Comparison of ENCODE assay signal across 20 cellular contexts in the genomic region with DNA sequence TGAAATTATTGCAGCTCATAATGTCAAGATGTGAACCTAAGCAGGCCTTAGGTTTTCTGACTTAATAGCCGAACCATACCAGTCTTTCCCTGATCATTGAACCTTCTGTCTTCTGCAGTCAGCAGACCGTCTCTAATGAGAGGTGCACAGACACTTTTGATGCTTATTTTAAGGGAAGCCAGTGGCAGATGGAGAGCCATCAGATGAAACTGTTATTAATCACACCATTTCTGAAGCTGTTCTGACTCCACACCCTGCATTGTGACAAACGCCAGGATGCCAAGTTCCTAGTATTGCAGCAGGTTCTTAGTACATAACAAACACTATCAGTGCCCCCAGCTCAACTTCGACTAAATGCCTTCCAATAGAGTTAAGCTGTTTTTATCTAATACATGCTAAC. TPM values are rescaled to one million over a fixed set of nuclear protein-coding genes. Genes with fewer than 3 reads are reported as not detected.
DNase-seq lines count a peak whose midpoint lies in the region; ATAC-seq and TF ChIP-seq lines count a peak whose summit lies in the region.
"Had no signal": no experiment of that assay in that cellular context is flagged by ENCODE, and none has a peak within 500 bp of the region (broad histone marks: within the 10 kb centered on the region; RNA-seq: fewer than 3 reads in every experiment).

No MANE protein-coding gene starts in this region.

- DNase-seq in activated CD4-positive, alpha-beta T cell treated with anti-CD3 and anti-CD28 coated beads, Interleukin-2, amount 10 ng/mL, durations not matched to agents 24 days and 14 days = no peak
- DNase-seq in activated CD4-positive, alpha-beta T cell treated with anti-CD3 and anti-CD28 coated beads, Interleukin-2, amount 50 U/mL, for 4 hours = no peak
- DNase-seq in NCI-H446 (lab: John Stamatoyannopoulos, UW) (peak; percentile 26 to 74), gastrocnemius medialis (no peak), OCI-M1 (lab: John Stamatoyannopoulos, UW) (no peak), inferior parietal cortex (ENCODE audit: extremely low spot score) (no peak), midbrain (lab: John Stamatoyannopoulos, UW) (no peak)
- DNase-seq: activated CD4-positive, alpha-beta T cell treated with anti-CD3 and anti-CD28 coated beads, Interleukin-2, amount 50 U/mL, for 1 hour; foreskin keratinocyte; NCI-H1092 treated with DMSO at 0.1 percent for 48 hours; NCI-H2171 treated with DMSO at 0.1 percent for 48 hours; pancreas; SIG-M5; spleen; T1000 had no signal

- peak overlapping the region; percentile 69 to 78 (median 74) for H3K27ac ChIP-seq in gastroesophageal sphincter
- peak overlapping the region; percentile 4 to 75 (median 36) for H3K27ac ChIP-seq in gastrocnemius medialis
- H3K27ac ChIP-seq: foreskin keratinocyte, HL-60, pancreas had no signal

- H3K27me3 Mint-ChIP-seq in activated CD4-positive, alpha-beta T cell treated with anti-CD3 and anti-CD28 coated beads, Interleukin-2, amount 10 ng/mL, durations not matched to agents 24 days and 14 days = no peaks in the 10 kb centered on the region

- H3K4me1 ChIP-seq in gastroesophageal sphincter = peaks cover 55 to 92% (median 58%) of the 10 kb centered on the region in 3 donors
- peaks cover 71 to 86% of the 10 kb centered on the region in 2 donors for H3K4me1 ChIP-seq in gastrocnemius medialis
- H3K4me1 ChIP-seq: foreskin keratinocyte had no signal

- no peaks in the 10 kb centered on the region for H3K9me3 Mint-ChIP-seq in activated CD4-positive, alpha-beta T cell treated with anti-CD3 and anti-CD28 coated beads, Interleukin-2, amount 10 ng/mL, durations not matched to agents 24 days and 14 days

- peak overlapping the region; percentile 5 for H3K27ac Mint-ChIP-seq in activated CD4-positive, alpha-beta T cell treated with anti-CD3 and anti-CD28 coated beads, Interleukin-2, amount 10 ng/mL, durations not matched to agents 24 days and 14 days

- TF ChIP-seq EP300 in gastroesophageal sphincter (IDR thresholded peaks at IDR 0.05) = no peak

- H3K36me3 Mint-ChIP-seq in activated CD4-positive, alpha-beta T cell treated with anti-CD3 and anti-CD28 coated beads, Interleukin-2, amount 10 ng/mL, durations not matched to agents 24 days and 14 days (ENCODE audit: low read depth) = peaks cover 9% of the 10 kb centered on the region

- no peak overlapping the region for H3K4me3 ChIP-seq in gastroesophageal sphincter
- H3K4me3 ChIP-seq in gastrocnemius medialis = no peak overlapping the region
- H3K4me3 ChIP-seq: GM12878, K562, pancreas, spleen had no signal

- in situ Hi-C loops in gastrocnemius medialis (cut with MboI; ENCODE audit: low sequenced_read_pairs in 4 of 4) = loop anchor here (10.0 to 25.0 kb wide), 4 partner anchors 571 to 1021 kb away; no protein-coding TSS in a partner anchor

- TF ChIP-seq CTCF in gastroesophageal sphincter (IDR thresholded peaks at IDR 0.05) (no peak), gastrocnemius medialis (IDR thresholded peaks at IDR 0.05 in 4 of 5, conservative IDR thresholded peaks at IDR 0.05 in 1 of 5) (no peak)

- H3K27me3 ChIP-seq in gastroesophageal sphincter (no peaks in the 10 kb centered on the region), gastrocnemius medialis (no peaks in the 10 kb centered on the region)
- H3K27me3 ChIP-seq: foreskin keratinocyte, pancreas, spleen had no signal

- WGBS in gastroesophageal sphincter (ENCODE audit: low coverage in 1 of 2), 2 donors = 51% methylated on average over 3 of the region's 4 CpGs

- TF ChIP-seq POLR2A in gastroesophageal sphincter (IDR thresholded peaks at IDR 0.05) (no peak), gastrocnemius medialis (IDR thresholded peaks at IDR 0.05) (no peak)

- H3K4me1 Mint-ChIP-seq in activated CD4-positive, alpha-beta T cell treated with anti-CD3 and anti-CD28 coated beads, Interleukin-2, amount 10 ng/mL, durations not matched to agents 24 days and 14 days = peaks cover 47% of the 10 kb centered on the region

- intact Hi-C loops in activated CD4-positive, alpha-beta T cell treated with anti-CD3 and anti-CD28 coated beads, Interleukin-2, amount 10 ng/mL, durations not matched to agents 24 days and 14 days (cut with micrococcal nuclease) = loop anchor here (10.0 kb wide), 1 partner anchor 184 kb away; no protein-coding TSS in a partner anchor
- intact Hi-C loops in gastrocnemius medialis (cut with DNase I; ENCODE audit: low total_unique reads) = loop anchor here (10.0 kb wide), 3 partner anchors 284 to 564 kb away; no protein-coding TSS in a partner anchor

- ATAC-seq in gastroesophageal sphincter = no peak
- no peak for ATAC-seq in gastrocnemius medialis
- ATAC-seq: foreskin keratinocyte, GM12878, K562, pancreas had no signal

- no peaks in the 10 kb centered on the region for H3K36me3 ChIP-seq in gastroesophageal sphincter
- no peaks in the 10 kb centered on the region for H3K36me3 ChIP-seq in gastrocnemius medialis
- H3K36me3 ChIP-seq: pancreas had no signal

- no peaks in the 10 kb centered on the region for H3K9me3 ChIP-seq in gastroesophageal sphincter
- no peaks in the 10 kb centered on the region for H3K9me3 ChIP-seq in gastrocnemius medialis
- H3K9me3 ChIP-seq: pancreas, spleen had no signal

- H3K4me3 Mint-ChIP-seq in activated CD4-positive, alpha-beta T cell treated with anti-CD3 and anti-CD28 coated beads, Interleukin-2, amount 10 ng/mL, durations not matched to agents 24 days and 14 days = no peak overlapping the region
- H3K4me3 Mint-ChIP-seq: CD14-positive monocyte had no signal

RNA-seq across cellular contexts. Expression of gene PIK3R1, which starts 43.0 kb away (rescaled TPM):
- 35.2 and 38.6 TPM in 2 replicates for total RNA-seq in activated CD4-positive, alpha-beta T cell treated with anti-CD3 and anti-CD28 coated beads, Interleukin-2, amount 10 ng/mL, durations not matched to agents 24 days and 14 days
- total RNA-seq in gastroesophageal sphincter (100 to 1,000 TPM; 188 to 403 (median 312) TPM), gastrocnemius medialis (100 to 1,000 TPM in 2 of 4 donors, 10 to 100 TPM in 2; 87.2 to 129 (median 100) TPM)

Comparison
In these comparisons a context has a peak if more than half of its experiments do, and no peak if none do; other contexts are left out.
1. DNase-seq: peak in NCI-H446 (2 of 2); none in activated CD4-positive, alpha-beta T cell treated with anti-CD3 and anti-CD28 coated beads, Interleukin-2, amount 10 ng/mL, durations not matched to agents 24 days and 14 days (single experiment), activated CD4-positive, alpha-beta T cell treated with anti-CD3 and anti-CD28 coated beads, Interleukin-2, amount 50 U/mL, for 4 hours (0 of 2), gastrocnemius medialis (0 of 2), OCI-M1 (single experiment), inferior parietal cortex (single experiment) and midbrain (single experiment).